ENCODE assay signal across 8 cellular contexts in the genomic region with DNA sequence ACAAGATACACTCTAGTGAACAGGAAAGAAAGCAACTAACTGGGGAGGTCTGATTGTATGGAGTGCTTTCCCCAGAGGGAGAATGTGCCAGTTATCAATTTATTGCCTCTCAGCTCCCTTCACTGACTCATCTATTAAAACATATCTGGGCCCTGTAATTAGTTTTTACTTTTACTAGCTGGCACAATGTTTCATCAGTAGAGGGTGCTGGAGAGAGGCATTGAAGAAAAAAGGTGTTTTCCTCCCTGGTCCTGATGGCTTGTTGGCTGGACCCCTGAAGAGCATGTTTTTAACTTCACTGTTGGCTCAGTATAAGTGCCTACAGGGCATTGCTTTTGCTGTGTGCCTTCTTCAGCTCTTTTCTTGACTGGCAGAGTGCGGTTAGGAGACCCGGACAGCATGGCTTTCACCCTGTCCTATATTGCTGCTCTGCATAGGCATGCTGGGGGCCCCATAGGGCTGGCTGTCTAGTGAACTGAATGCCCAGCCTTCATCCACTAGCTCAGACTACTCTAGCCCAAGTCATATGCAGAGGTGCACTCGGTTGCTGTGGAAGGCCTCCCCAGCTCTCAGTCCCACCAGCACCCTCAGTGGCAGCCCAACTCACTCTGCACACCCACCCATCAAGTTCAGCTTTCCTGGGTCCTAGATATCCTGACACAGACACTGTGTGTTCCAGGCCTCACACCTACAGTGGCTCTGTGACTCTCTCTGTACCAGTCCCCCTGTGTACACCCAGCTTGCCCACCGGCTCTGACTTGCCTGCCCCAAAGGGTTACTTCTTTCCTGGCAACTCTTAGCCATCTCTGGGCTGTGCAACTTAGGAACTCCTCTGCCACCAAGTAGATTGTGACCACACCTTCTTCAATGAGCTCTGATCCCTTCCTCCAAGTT.
DNase-seq lines count a peak whose midpoint lies in the region; ATAC-seq and TF ChIP-seq lines count a peak whose summit lies in the region.

No MANE protein-coding gene starts in this region.

- TF ChIP-seq CTCF in mammary epithelial cell (conservative IDR thresholded peaks at IDR 0.05 in 1 of 2, IDR thresholded peaks at IDR 0.05 in 1 of 2; ENCODE audit: extremely low read depth in 1 of 2, insufficient read depth in 1 of 2, low read depth in 1 of 2, low read length in 2 of 2) = peak; percentile 36 to 45

- H2AFZ ChIP-seq in mammary epithelial cell (ENCODE audit: low read depth, low read length) = no peak overlapping the region

- peak overlapping the region; percentile 85 for H3K27ac Mint-ChIP-seq in stimulated activated memory B cell treated with anti-CD40 and anti-IgM and Interleukin-4, amounts not matched to agents 10 μg/mL and 1 μg/mL and 100 μg/mL, for 72 hours

- dilution Hi-C loops in mammary epithelial cell (cut with HindIII; ENCODE audit: low sequenced_read_pairs) = no loop called here

- peaks cover 10% of the 10 kb centered on the region for H3K9me3 Mint-ChIP-seq in stimulated activated memory B cell treated with anti-CD40 and anti-IgM and Interleukin-4, amounts not matched to agents 10 μg/mL and 1 μg/mL and 100 μg/mL, for 72 hours

- peaks cover 35% of the 10 kb centered on the region for H3K4me1 Mint-ChIP-seq in stimulated activated memory B cell treated with anti-CD40 and anti-IgM and Interleukin-4, amounts not matched to agents 10 μg/mL and 1 μg/mL and 100 μg/mL, for 72 hours

- in situ Hi-C loops in mammary epithelial cell (cut with MboI; ENCODE audit: low sequenced_read_pairs in 2 of 2) = no loop called here

- H3K4me1 ChIP-seq in mammary epithelial cell (ENCODE audit: insufficient read depth, low read length) = peaks cover 8% of the 10 kb centered on the region

- H3K36me3 Mint-ChIP-seq in stimulated activated memory B cell treated with anti-CD40 and anti-IgM and Interleukin-4, amounts not matched to agents 10 μg/mL and 1 μg/mL and 100 μg/mL, for 72 hours = peaks cover 20% of the 10 kb centered on the region

- no peak overlapping the region for H3K4me2 ChIP-seq in mammary epithelial cell (ENCODE audit: insufficient read depth, low read depth, low read length)

- H3K27me3 ChIP-seq in mammary epithelial cell (ENCODE audit: insufficient read depth, low read length) = no peaks in the 10 kb centered on the region

- no peaks in the 10 kb centered on the region for H3K36me3 ChIP-seq in mammary epithelial cell (ENCODE audit: insufficient read depth, low read length)

- H3K4me3 Mint-ChIP-seq in stimulated activated memory B cell treated with anti-CD40 and anti-IgM and Interleukin-4, amounts not matched to agents 10 μg/mL and 1 μg/mL and 100 μg/mL, for 72 hours = no peak overlapping the region

- H3K9me3 ChIP-seq in mammary epithelial cell (replicated peaks; ENCODE audit: insufficient read depth, low read length) = no peaks in the 10 kb centered on the region

- WGBS in mammary epithelial cell (ENCODE audit: low coverage, missing lambda C conversion rate) = 94% methylated on average over 3 of the region's 4 CpGs

- H3K79me2 ChIP-seq in mammary epithelial cell (ENCODE audit: insufficient read depth, low read length) = no peaks in the 10 kb centered on the region

- no peaks in the 10 kb centered on the region for H4K20me1 ChIP-seq in mammary epithelial cell (ENCODE audit: insufficient read depth, low read length)

- DNase-seq in NCI-H748 (lab: John Stamatoyannopoulos, UW; ENCODE audit: unreplicated experiment) = peak; percentile 11
- DNase-seq in NCI-H748 treated with DMSO at 0.1 percent for 48 hours (lab: John Stamatoyannopoulos, UW) = no peak
- peak; percentile 42 for DNase-seq in mammary epithelial cell
- DNase-seq in stimulated activated naive CD4-positive, alpha-beta T cell (lab: John Stamatoyannopoulos, UW) = no peak

- no peaks in the 10 kb centered on the region for H3K27me3 Mint-ChIP-seq in stimulated activated memory B cell treated with anti-CD40 and anti-IgM and Interleukin-4, amounts not matched to agents 10 μg/mL and 1 μg/mL and 100 μg/mL, for 72 hours

- intact Hi-C loops in mammary epithelial cell (cut with micrococcal nuclease) = loop anchor here (1.0 to 2.0 kb wide), 2 partner anchors 31 to 50 kb away; no protein-coding TSS in a partner anchor

- H3K9ac ChIP-seq in mammary epithelial cell (ENCODE audit: insufficient read depth, low read length) = no peak overlapping the region

- CTCF ChIA-PET in mammary epithelial cell (lab: Charles Lee; ENCODE audit: low non-redundant PET) = interaction anchor here (0.7 kb wide), 1 partner anchor 51 kb away, joined by 3 read pairs; no protein-coding TSS in a partner anchor

- peak; percentile 19 for ATAC-seq in HG03196 (IDR thresholded peaks at IDR 0.05; ENCODE audit: unreplicated experiment)
- ATAC-seq in stimulated activated memory B cell treated with anti-CD40 and anti-IgM and Interleukin-4, amounts not matched to agents 10 μg/mL and 1 μg/mL and 100 μg/mL, for 72 hours = no peak
- ATAC-seq in GM21423 (IDR thresholded peaks at IDR 0.05; ENCODE audit: unreplicated experiment) = no peak
- ATAC-seq in HG02870 (IDR thresholded peaks at IDR 0.05; ENCODE audit: unreplicated experiment) = no peak

- BruUV-seq in mammary epithelial cell (replicated peaks; lab: Mats Ljungman, UMichigan) = no TSS peak

- no peak overlapping the region for H3K4me3 ChIP-seq in mammary epithelial cell (replicated peaks in 1 of 3; ENCODE audit: insufficient read depth in 1 of 3, low read depth in 2 of 3, low read length in 3 of 3)

- H3K27ac ChIP-seq in mammary epithelial cell (ENCODE audit: insufficient read depth, low read depth, low read length) = no peak overlapping the region

Comparison
In these comparisons a context has a peak if more than half of its experiments do, and no peak if none do; other contexts are left out.
1. DNase-seq: peak in NCI-H748 (single experiment) and mammary epithelial cell (single experiment); none in NCI-H748 treated with DMSO at 0.1 percent for 48 hours (single experiment) and stimulated activated naive CD4-positive, alpha-beta T cell (0 of 6).